Comparison of ENCODE assay signal across 8 cellular contexts in the genomic region with DNA sequence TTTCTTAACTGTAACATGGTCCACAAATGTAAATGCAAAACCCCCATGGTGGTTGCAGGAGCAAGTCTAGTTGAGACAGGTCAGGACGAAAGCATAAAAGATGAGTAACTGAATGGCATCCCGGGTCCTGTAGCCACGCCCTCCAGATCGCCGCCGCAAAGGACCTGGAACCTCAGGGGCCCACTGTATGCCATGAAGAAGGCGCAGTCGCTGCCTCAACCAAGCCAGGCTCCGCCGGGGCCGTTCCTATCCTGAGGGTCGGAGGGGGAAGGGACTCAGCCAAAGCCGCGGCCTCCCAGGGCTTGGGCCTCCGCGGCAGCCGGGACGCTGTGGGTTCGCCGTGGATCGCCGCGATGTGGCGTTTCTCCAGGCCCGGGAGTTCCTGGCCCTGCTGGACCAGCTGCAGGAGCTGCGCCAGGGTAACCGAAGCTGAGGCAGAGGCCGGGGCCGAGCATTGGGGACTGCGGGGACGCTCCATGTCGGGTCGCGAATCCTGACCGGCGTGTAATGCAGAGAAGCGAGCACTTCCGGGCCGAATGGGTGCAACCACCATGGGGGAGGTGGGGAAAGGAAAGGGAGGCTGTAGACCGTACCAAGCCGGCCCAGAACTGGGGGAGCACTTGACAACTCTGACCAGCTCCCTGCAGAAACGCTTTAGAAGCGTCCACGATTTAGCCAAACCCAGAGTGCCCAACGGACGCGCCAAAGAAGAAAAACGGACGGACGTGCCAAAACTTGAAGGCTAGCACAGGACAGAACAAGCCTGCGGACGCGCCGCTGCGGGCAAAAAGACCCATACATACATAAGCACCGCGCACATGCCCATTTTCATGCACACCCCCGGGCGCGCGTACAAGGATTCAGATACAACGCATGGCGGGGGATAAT. TPM values are rescaled to one million over a fixed set of nuclear protein-coding genes. Genes with fewer than 3 reads are reported as not detected.
DNase-seq lines count a peak whose midpoint lies in the region; ATAC-seq and TF ChIP-seq lines count a peak whose summit lies in the region.

No MANE protein-coding gene starts in this region.

- peak overlapping the region; percentile 83 for H3K4me3 ChIP-seq in HL-60 (replicated peaks; ENCODE audit: insufficient read depth, low read length)
- peak overlapping the region; percentile 83 for H3K4me3 ChIP-seq in effector memory CD4-positive, alpha-beta T cell (ENCODE audit: insufficient read depth, low read depth, low read length, poor library complexity, severe bottlenecking)

- no peak for TF ChIP-seq CTCF in CD4-positive, alpha-beta T cell (IDR thresholded peaks at IDR 0.05)
- no peak for TF ChIP-seq CTCF in HL-60 (IDR thresholded peaks at IDR 0.05; ENCODE audit: insufficient read depth, low read length)

- no peaks in the 10 kb centered on the region for H3K9me3 Mint-ChIP-seq in CD4-positive, alpha-beta T cell
- H3K9me3 Mint-ChIP-seq in memory B cell = no peaks in the 10 kb centered on the region

- H3K27me3 ChIP-seq in CD4-positive, alpha-beta T cell (ENCODE audit: control insufficient read depth, insufficient read depth, low read length) = no peaks in the 10 kb centered on the region
- H3K27me3 ChIP-seq in HL-60 (ENCODE audit: insufficient read depth, poor library complexity, severe bottlenecking) = no peaks in the 10 kb centered on the region
- no peaks in the 10 kb centered on the region for H3K27me3 ChIP-seq in effector memory CD4-positive, alpha-beta T cell (replicated peaks; ENCODE audit: control insufficient read depth, insufficient read depth, low read length, poor library complexity, severe bottlenecking)

- POLR2A ChIA-PET in CD4-positive, alpha-beta T cell (lab: Charles Lee) = interaction anchor here (0.6 to 5.8 kb wide), 22 partner anchors 8 to 479 kb away, joined by 3 to 77 read pairs (median 5); partner anchors contain the start of genes BICRAL, CNPY3, CUL7 and CUL9

- DNase-seq in CD4-positive, alpha-beta T cell = peak; percentile 77 to 88 (median 86)
- peak; percentile 88 to 97 for DNase-seq in HL-60 (ENCODE audit: low read depth in 1 of 2, low spot score in 1 of 2)
- peak; percentile 24 for DNase-seq in NK-92 (lab: John Stamatoyannopoulos, UW; ENCODE audit: unreplicated experiment)
- peak; percentile 71 to 80 for DNase-seq in activated CD8-positive, alpha-beta memory T cell treated with anti-CD3 and anti-CD28 coated beads for 4 hours (ENCODE audit: low read depth in 2 of 2)
- DNase-seq in effector memory CD4-positive, alpha-beta T cell = peak; percentile 69 to 82 (median 78)
- peak; percentile 82 to 83 for DNase-seq in memory B cell (ENCODE audit: low spot score in 2 of 2)
- DNase-seq in stimulated activated CD4-positive, alpha-beta T cell treated with anti-CD3 and anti-CD28 coated beads, TNF-alpha, amount 100 ng/mL, for 48 hours (ENCODE audit: low read depth in 3 of 3) = peak; percentile 81 to 90 (median 87)

- H3K4me3 Mint-ChIP-seq in CD4-positive, alpha-beta T cell = peak overlapping the region; percentile 91
- H3K4me3 Mint-ChIP-seq in memory B cell = peak overlapping the region; percentile 96

- CTCF ChIA-PET in CD4-positive, alpha-beta T cell (lab: Charles Lee) = interaction anchor here (1.2 to 1.5 kb wide), 5 partner anchors 11 to 253 kb away, joined by 3 to 5 read pairs (median 4); partner anchors contain the start of gene RPL7L1

- intact Hi-C loops in CD4-positive, alpha-beta T cell (cut with DNase I, micrococcal nuclease) = loop anchor here (1.0 to 10.0 kb wide), 4 partner anchors 11 to 1106 kb away; partner anchors contain the start of genes PRICKLE4 (in 1 of the 2), RPL7L1 (in 1 of the 2), TOMM6 (in 1 of the 2) and UBR2 (in 1 of the 2)

- ATAC-seq in CD4-positive, alpha-beta T cell (ENCODE audit: poor library complexity) = peak; percentile 93
- ATAC-seq in GM19452 (IDR thresholded peaks at IDR 0.05; ENCODE audit: unreplicated experiment) (peak; percentile 89), memory B cell (ENCODE audit: low read depth) (peak; percentile 95)

- H3K4me1 ChIP-seq in effector memory CD4-positive, alpha-beta T cell (ENCODE audit: control insufficient read depth, insufficient read depth, low read length, poor library complexity, severe bottlenecking) = no peaks in the 10 kb centered on the region

- H3K36me3 Mint-ChIP-seq in CD4-positive, alpha-beta T cell (ENCODE audit: low read depth) = peaks cover 39% of the 10 kb centered on the region
- H3K36me3 Mint-ChIP-seq in memory B cell = no peaks in the 10 kb centered on the region

- no peaks in the 10 kb centered on the region for H3K9me3 ChIP-seq in CD4-positive, alpha-beta T cell (ENCODE audit: control insufficient read depth, low read length)
- H3K9me3 ChIP-seq in effector memory CD4-positive, alpha-beta T cell (ENCODE audit: control insufficient read depth, low read length) = no peaks in the 10 kb centered on the region

- H3K27ac Mint-ChIP-seq in CD4-positive, alpha-beta T cell = peak overlapping the region; percentile 94
- peak overlapping the region; percentile 94 for H3K27ac Mint-ChIP-seq in memory B cell

- H3K27me3 Mint-ChIP-seq in CD4-positive, alpha-beta T cell = no peaks in the 10 kb centered on the region
- H3K27me3 Mint-ChIP-seq in memory B cell = no peaks in the 10 kb centered on the region

- peak overlapping the region; percentile 89 for H3K27ac ChIP-seq in CD4-positive, alpha-beta T cell (ENCODE audit: low read depth, low read length)
- H3K27ac ChIP-seq in HL-60 (replicated peaks) = peak overlapping the region; percentile 94
- peak overlapping the region; percentile 88 for H3K27ac ChIP-seq in effector memory CD4-positive, alpha-beta T cell (ENCODE audit: insufficient read depth, low read length, poor library complexity, severe bottlenecking)

- H3K36me3 ChIP-seq in effector memory CD4-positive, alpha-beta T cell (ENCODE audit: control insufficient read depth, insufficient read depth, low read length) = peaks cover 6% of the 10 kb centered on the region

- peaks cover 16% of the 10 kb centered on the region for H3K4me1 Mint-ChIP-seq in CD4-positive, alpha-beta T cell (ENCODE audit: low read depth)
- H3K4me1 Mint-ChIP-seq in memory B cell = peaks cover 23% of the 10 kb centered on the region

RNA-seq across cellular contexts. Expression of gene RPL7L1, which starts 11.1 kb away (rescaled TPM):
- total RNA-seq in CD4-positive, alpha-beta T cell = 10 to 100 TPM; 76.1 TPM

RNA-seq across cellular contexts. Expression of gene PTCRA, which starts 25.3 kb away (rescaled TPM):
- not detected for total RNA-seq in CD4-positive, alpha-beta T cell

RNA-seq across cellular contexts. Expression of gene CNPY3, which starts 38.7 kb away (rescaled TPM):
- 10 to 100 TPM; 41.2 to 43.8 TPM for total RNA-seq in CD4-positive, alpha-beta T cell

Comparison
In these comparisons a context has a peak if more than half of its experiments do, and no peak if none do; other contexts are left out.
1. Peak in every context shown above with its lines: DNase-seq, ATAC-seq, H3K4me3 ChIP-seq and H3K27ac ChIP-seq.
2. DNase-seq: peak in every context shown above with its lines; median percentile 92 in HL-60; 87 in stimulated activated CD4-positive, alpha-beta T cell treated with anti-CD3 and anti-CD28 coated beads, TNF-alpha, amount 100 ng/mL, for 48 hours; 86 in CD4-positive, alpha-beta T cell; 82 in memory B cell; 78 in effector memory CD4-positive, alpha-beta T cell; 76 in activated CD8-positive, alpha-beta memory T cell treated with anti-CD3 and anti-CD28 coated beads for 4 hours; 24 in NK-92.